Comparison of ENCODE assay signal across 33 cellular contexts in genomic region chr13:48344264-48344663, GRCh38.
"Had no signal": no experiment of that assay in that cellular context is flagged by ENCODE, and none has a peak within 500 bp of the region (broad histone marks: within the 10 kb centered on the region; RNA-seq: fewer than 3 reads in every experiment).

No MANE protein-coding gene starts in this region.

- H3K4me1 Mint-ChIP-seq: activated CD4-positive, alpha-beta T cell treated with anti-CD3 and anti-CD28 coated beads for 36 hours; activated T-helper 17 cell treated with anti-CD3 and anti-CD28 coated beads, Interleukin-2, amount 50 U/mL, for 72 hours; brain had no signal

- H3K27ac ChIP-seq: ascending aorta, breast epithelium, cardiac muscle cell, esophagus muscularis mucosa, foreskin keratinocyte, gastrocnemius medialis, heart left ventricle had no signal

- H3K4me3 Mint-ChIP-seq: activated CD4-positive, alpha-beta T cell treated with anti-CD3 and anti-CD28 coated beads for 36 hours; activated CD4-positive, alpha-beta T cell treated with anti-CD3 and anti-CD28 coated beads, Interleukin-2, amount 10 ng/mL, durations not matched to agents 24 days and 14 days; activated naive CD8-positive, alpha-beta T cell; activated T-cell treated with anti-CD3 and anti-CD28 coated beads, Interleukin-2, amount 50 U/mL, for 24 hours; activated T-helper 17 cell treated with anti-CD3 and anti-CD28 coated beads, Interleukin-2, amount 50 U/mL, for 72 hours; brain; effector memory CD8-positive, alpha-beta T cell; T-cell; T-helper 1 cell treated with Interleukin-12 subunit alpha and Interleukin-12 subunit beta and Interleukin-4 antibody, amounts not matched to agents 30 μg/mL and 1 μg/mL, for 36 hours; T-helper 2 cell treated with Interferon-gamma antibody and Interleukin-4, amounts not matched to agents 5 μg/mL and 100 μg/mL, for 36 hours had no signal

- H3K9me3 ChIP-seq: gastrocnemius medialis had no signal

- H3K9me3 Mint-ChIP-seq: activated T-cell treated with anti-CD3 and anti-CD28 coated beads, Interleukin-2, amount 50 U/mL, for 24 hours; activated T-helper 17 cell treated with anti-CD3 and anti-CD28 coated beads, Interleukin-2, amount 50 U/mL, for 72 hours; effector memory CD8-positive, alpha-beta T cell; T-helper 1 cell treated with Interleukin-12 subunit alpha and Interleukin-12 subunit beta and Interleukin-4 antibody, amounts not matched to agents 30 μg/mL and 1 μg/mL, for 36 hours; T-helper 2 cell treated with Interferon-gamma antibody and Interleukin-4, amounts not matched to agents 5 μg/mL and 100 μg/mL, for 36 hours had no signal

- H3K4me1 ChIP-seq: ascending aorta, breast epithelium, esophagus muscularis mucosa, foreskin keratinocyte, gastrocnemius medialis, heart left ventricle had no signal

- H3K27me3 ChIP-seq: ascending aorta, breast epithelium, cardiac muscle cell, esophagus muscularis mucosa, foreskin keratinocyte, gastrocnemius medialis, heart left ventricle had no signal

- ATAC-seq: activated CD4-positive, alpha-beta T cell treated with anti-CD3 and anti-CD28 coated beads for 36 hours; activated T-helper 17 cell treated with anti-CD3 and anti-CD28 coated beads, Interleukin-2, amount 50 U/mL, for 72 hours; effector memory CD8-positive, alpha-beta T cell; foreskin keratinocyte; gastrocnemius medialis; heart left ventricle; T-cell had no signal

- DNase-seq: activated CD4-positive, alpha-beta T cell treated with anti-CD3 and anti-CD28 coated beads for 36 hours; activated CD4-positive, alpha-beta T cell treated with anti-CD3 and anti-CD28 coated beads, Interleukin-2, amount 10 ng/mL, durations not matched to agents 24 days and 14 days; activated CD4-positive, CD25-positive, alpha-beta regulatory T cell; activated CD4-positive, CD25-positive, alpha-beta regulatory T cell treated with anti-CD3 and anti-CD28 coated beads, Interleukin-2, amount 50 U/mL, for 72 hours; activated CD8-positive, alpha-beta memory T cell treated with anti-CD3 and anti-CD28 coated beads, Interleukin-2, amount 50 U/mL, for 48 hours; activated effector memory CD4-positive, alpha-beta T cell treated with Interleukin-2 at 50 U/mL for 16 hours; activated gamma-delta T cell treated with Interleukin-2 at 50 U/mL for 16 hours; activated naive CD4-positive, alpha-beta T cell treated with anti-CD3 and anti-CD28 coated beads, Interleukin-2, amount 50 U/mL, for 16 hours; activated naive CD4-positive, alpha-beta T cell treated with Interleukin-2 at 50 U/mL for 16 hours; activated T-cell treated with anti-CD3 and anti-CD28 coated beads for 4 hours; activated T-cell treated with anti-CD3 and anti-CD28 coated beads, Interleukin-2, amount 50 U/mL, for 24 hours; central memory CD4-positive, alpha-beta T cell; cortex of kidney; dermis blood vessel endothelial cell; effector CD4-positive, alpha-beta T cell; effector memory CD8-positive, alpha-beta T cell; erythroblast; foreskin keratinocyte; gastrocnemius medialis; glutamatergic neuron; SW 1271; T-cell; T1000 had no signal

- H3K27ac Mint-ChIP-seq: activated CD4-positive, alpha-beta T cell treated with anti-CD3 and anti-CD28 coated beads for 36 hours; activated CD4-positive, alpha-beta T cell treated with anti-CD3 and anti-CD28 coated beads, Interleukin-2, amount 10 ng/mL, durations not matched to agents 24 days and 14 days; activated naive CD8-positive, alpha-beta T cell; activated T-cell treated with anti-CD3 and anti-CD28 coated beads, Interleukin-2, amount 50 U/mL, for 24 hours; activated T-helper 17 cell treated with anti-CD3 and anti-CD28 coated beads, Interleukin-2, amount 50 U/mL, for 72 hours; brain; T-helper 1 cell treated with Interleukin-12 subunit alpha and Interleukin-12 subunit beta and Interleukin-4 antibody, amounts not matched to agents 30 μg/mL and 1 μg/mL, for 36 hours; T-helper 2 cell treated with Interferon-gamma antibody and Interleukin-4, amounts not matched to agents 5 μg/mL and 100 μg/mL, for 36 hours had no signal

- H3K4me3 ChIP-seq: ascending aorta, breast epithelium, cardiac muscle cell, esophagus muscularis mucosa, gastrocnemius medialis, heart left ventricle had no signal

- H3K27me3 Mint-ChIP-seq: activated CD4-positive, alpha-beta T cell treated with anti-CD3 and anti-CD28 coated beads for 36 hours; activated CD4-positive, alpha-beta T cell treated with anti-CD3 and anti-CD28 coated beads, Interleukin-2, amount 10 ng/mL, durations not matched to agents 24 days and 14 days; activated naive CD8-positive, alpha-beta T cell; activated T-cell treated with anti-CD3 and anti-CD28 coated beads, Interleukin-2, amount 50 U/mL, for 24 hours; activated T-helper 17 cell treated with anti-CD3 and anti-CD28 coated beads, Interleukin-2, amount 50 U/mL, for 72 hours; effector memory CD8-positive, alpha-beta T cell; T-cell had no signal
